27 cellular contexts compared by ENCODE assay signal in the genomic region with DNA sequence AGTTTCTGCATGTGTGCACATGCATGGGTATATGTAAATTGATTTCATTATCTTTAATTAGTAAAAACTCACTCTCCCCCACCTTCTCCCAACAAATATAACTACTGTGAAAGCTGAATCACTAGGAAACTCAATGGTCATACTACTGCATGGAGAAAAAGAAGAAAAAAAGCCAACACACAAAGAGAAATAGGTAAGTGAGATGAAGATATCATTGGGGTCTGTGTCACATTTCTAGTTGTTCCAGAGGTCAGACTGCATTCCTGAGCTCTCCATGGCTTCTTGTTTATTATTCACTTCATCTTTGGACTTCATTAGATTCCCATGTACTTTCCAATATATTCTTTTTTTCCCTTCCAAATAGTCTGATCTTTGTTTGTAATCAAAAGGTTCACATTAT.
"Had no signal": no experiment of that assay in that cellular context is flagged by ENCODE, and none has a peak within 500 bp of the region (broad histone marks: within the 10 kb centered on the region; RNA-seq: fewer than 3 reads in every experiment).

No MANE protein-coding gene starts in this region.

- H3K4me1 Mint-ChIP-seq: endodermal cell; memory B cell; naive thymus-derived CD8-positive, alpha-beta T cell; stimulated activated memory B cell treated with anti-CD40 and anti-IgM and Interleukin-4, amounts not matched to agents 10 μg/mL and 1 μg/mL and 100 μg/mL, for 72 hours had no signal

- H3K27ac Mint-ChIP-seq: endodermal cell; memory B cell; naive thymus-derived CD8-positive, alpha-beta T cell; stimulated activated memory B cell treated with anti-CD40 and anti-IgM and Interleukin-4, amounts not matched to agents 10 μg/mL and 1 μg/mL and 100 μg/mL, for 72 hours; type B pancreatic cell had no signal

- H3K27me3 ChIP-seq: foreskin keratinocyte, gastroesophageal sphincter, heart left ventricle, neutrophil, right atrium auricular region, sigmoid colon, spleen, testis, tibial artery had no signal

- H3K4me3 Mint-ChIP-seq: endodermal cell; memory B cell; naive thymus-derived CD8-positive, alpha-beta T cell; stimulated activated memory B cell treated with anti-CD40 and anti-IgM and Interleukin-4, amounts not matched to agents 10 μg/mL and 1 μg/mL and 100 μg/mL, for 72 hours; type B pancreatic cell had no signal

- DNase-seq: central memory CD4-positive, alpha-beta T cell; effector CD8-positive, alpha-beta T cell; endodermal cell; foreskin keratinocyte; heart left ventricle; kidney glomerular epithelial cell; left colon; left ventricle myocardium superior; lower lobe of right lung; naive thymus-derived CD8-positive, alpha-beta T cell; sigmoid colon; spleen; stimulated activated CD4-positive, alpha-beta T cell treated with anti-CD3 and anti-CD28 coated beads, Interleukin-4, amount 100 ng/mL, for 4 hours; stimulated activated naive CD8-positive, alpha-beta T cell treated with anti-CD3 and anti-CD28 coated beads, Interleukin-15, Interleukin-2, amounts not matched to agents 100 U/mL and 50 U/mL, for 24 hours; testis; tibial artery had no signal

- H2AFZ ChIP-seq: parathyroid adenoma had no signal

- H3K9ac ChIP-seq: parathyroid adenoma had no signal

- H3K4me1 ChIP-seq: lower lobe of right lung, parathyroid adenoma, prostate gland, spleen, testis had no signal

- H3K27me3 Mint-ChIP-seq: memory B cell; stimulated activated memory B cell treated with anti-CD40 and anti-IgM and Interleukin-4, amounts not matched to agents 10 μg/mL and 1 μg/mL and 100 μg/mL, for 72 hours; type B pancreatic cell had no signal

- H3K9me3 ChIP-seq: gastroesophageal sphincter, lower lobe of right lung, neutrophil, prostate gland, right atrium auricular region, testis, tibial artery had no signal

- ATAC-seq: esophagus mucosa; foreskin keratinocyte; gastroesophageal sphincter; left colon; lower lobe of right lung; naive thymus-derived CD8-positive, alpha-beta T cell; stimulated activated memory B cell treated with anti-CD40 and anti-IgM and Interleukin-4, amounts not matched to agents 10 μg/mL and 1 μg/mL and 100 μg/mL, for 72 hours; stimulated activated naive CD8-positive, alpha-beta T cell treated with anti-CD3 and anti-CD28 coated beads, Interleukin-15, Interleukin-2, amounts not matched to agents 100 U/mL and 50 U/mL, for 24 hours had no signal

- H3K36me3 Mint-ChIP-seq: memory B cell; stimulated activated memory B cell treated with anti-CD40 and anti-IgM and Interleukin-4, amounts not matched to agents 10 μg/mL and 1 μg/mL and 100 μg/mL, for 72 hours had no signal

- H3K4me3 ChIP-seq: gastroesophageal sphincter, heart left ventricle, lower lobe of right lung, prostate gland, right atrium auricular region, sigmoid colon, skin epidermis, spleen, testis, tibial artery had no signal

- H3K79me2 ChIP-seq: parathyroid adenoma had no signal

- H3K36me3 ChIP-seq: gastroesophageal sphincter, heart left ventricle, lower lobe of right lung, neutrophil, prostate gland, right atrium auricular region, sigmoid colon, spleen, tibial artery had no signal

- H3K27ac ChIP-seq: epithelial cell of prostate, foreskin keratinocyte, gastroesophageal sphincter, lower lobe of right lung, neutrophil, parathyroid adenoma, prostate gland, sigmoid colon, skin epidermis, spleen, testis had no signal
